Comparison of ENCODE assay signal across 10 cellular contexts in the genomic region with DNA sequence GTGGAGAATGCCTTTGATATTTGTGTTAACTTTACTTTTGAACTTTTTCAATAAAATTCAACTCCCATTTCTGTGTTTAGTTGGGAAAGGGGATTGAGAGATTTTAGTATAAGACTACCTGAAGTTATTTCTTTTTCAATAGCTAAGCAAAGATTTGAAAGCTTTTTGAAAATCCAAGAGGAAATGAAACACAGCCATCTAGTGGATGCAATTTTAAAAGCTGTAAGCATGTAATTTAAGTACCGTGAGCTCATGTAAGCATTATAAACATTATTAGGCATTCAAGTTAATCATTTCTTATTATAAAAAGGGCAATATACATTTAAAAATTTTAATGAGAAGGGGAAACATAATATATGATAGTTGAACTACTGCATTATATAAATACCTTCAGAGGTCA.
DNase-seq lines count a peak whose midpoint lies in the region; ATAC-seq, FAIRE-seq and TF ChIP-seq lines count a peak whose summit lies in the region.
"Had no signal": no experiment of that assay in that cellular context is flagged by ENCODE, and none has a peak within 500 bp of the region (broad histone marks: within the 10 kb centered on the region; RNA-seq: fewer than 3 reads in every experiment).

No MANE protein-coding gene starts in this region.

- no peak overlapping the region for H3K27ac Mint-ChIP-seq in activated naive CD4-positive, alpha-beta T cell treated with anti-CD3 and anti-CD28 coated beads, Interleukin-2, amount 50 U/mL, for 72 hours
- H3K27ac Mint-ChIP-seq in CD8-positive, alpha-beta memory T cell = no peak overlapping the region

- ATAC-seq in HG03159 (IDR thresholded peaks at IDR 0.05; ENCODE audit: unreplicated experiment) = no peak
- no peak for ATAC-seq in activated naive CD4-positive, alpha-beta T cell treated with anti-CD3 and anti-CD28 coated beads, Interleukin-2, amount 50 U/mL, for 72 hours

- H3K27me3 ChIP-seq in bronchial epithelial cell (ENCODE audit: control insufficient read depth, insufficient read depth, low read length) = no peaks in the 10 kb centered on the region
- H3K27me3 ChIP-seq in CD8-positive, alpha-beta memory T cell (ENCODE audit: insufficient read depth, low read length, poor library complexity, severe bottlenecking) = no peaks in the 10 kb centered on the region

- H3K4me3 ChIP-seq in bronchial epithelial cell (ENCODE audit: low read depth, low read length) = no peak overlapping the region
- H3K4me3 ChIP-seq in CD8-positive, alpha-beta memory T cell (ENCODE audit: low read length) = no peak overlapping the region

- H3K36me3 Mint-ChIP-seq in activated naive CD4-positive, alpha-beta T cell treated with anti-CD3 and anti-CD28 coated beads, Interleukin-2, amount 50 U/mL, for 72 hours = peaks cover 0 to 12% of the 10 kb centered on the region in 2 donors
- peaks cover 0 to 18% (median 2%) of the 10 kb centered on the region in 3 donors for H3K36me3 Mint-ChIP-seq in CD8-positive, alpha-beta memory T cell

- DNase-seq in GM10248 (ENCODE audit: extremely low spot score) (no peak), NCI-H128 (lab: John Stamatoyannopoulos, UW; ENCODE audit: unreplicated experiment) (peak; percentile 4), bronchial epithelial cell (ENCODE audit: low read depth) (peak; percentile 33), myocyte (ENCODE audit: low read depth) (peak; percentile 13), AG08395 (ENCODE audit: low spot score) (no peak)
- no peak for DNase-seq in activated naive CD4-positive, alpha-beta T cell treated with anti-CD3 and anti-CD28 coated beads, Interleukin-2, amount 50 U/mL, for 72 hours (ENCODE audit: low spot score in 2 of 2)
- DNase-seq in CD8-positive, alpha-beta memory T cell = no peak
- DNase-seq: activated gamma-delta T cell treated with Interleukin-2 at 50 U/mL for 16 hours, SHP77 treated with DMSO at 0.1 percent for 48 hours had no signal

- no peak overlapping the region for H3K27ac ChIP-seq in CD8-positive, alpha-beta memory T cell (ENCODE audit: low read depth, low read length)

- peaks cover 0 to 6% of the 10 kb centered on the region in 2 donors for H3K27me3 Mint-ChIP-seq in CD8-positive, alpha-beta memory T cell

- H3K4me1 ChIP-seq in CD8-positive, alpha-beta memory T cell (ENCODE audit: insufficient read depth, low read length) = no peaks in the 10 kb centered on the region

- CTCF ChIA-PET in GM10248 (lab: Yijun Ruan, JAX) = interaction anchor here (0.6 to 1.1 kb wide), 5 partner anchors 9 to 412 kb away, joined by 3 to 4 read pairs (median 3); no protein-coding TSS in a partner anchor
- CTCF ChIA-PET in CD8-positive, alpha-beta memory T cell (lab: Charles Lee) = no interaction called here

- no peaks in the 10 kb centered on the region for H3K36me3 ChIP-seq in bronchial epithelial cell (ENCODE audit: control insufficient read depth, insufficient read depth, low read length)
- no peaks in the 10 kb centered on the region for H3K36me3 ChIP-seq in CD8-positive, alpha-beta memory T cell (ENCODE audit: insufficient read depth, low read length)

- POLR2A ChIA-PET in GM10248 (lab: Yijun Ruan, JAX) = no interaction called here
- POLR2A ChIA-PET in CD8-positive, alpha-beta memory T cell (lab: Charles Lee) = no interaction called here

- TF ChIP-seq CTCF in GM10248 (IDR thresholded peaks at IDR 0.05; ENCODE audit: control extremely low read depth, extremely low read depth, low read depth, missing control alignments) (peak; percentile 32), bronchial epithelial cell (IDR thresholded peaks at IDR 0.05; ENCODE audit: insufficient read depth, low read length, severe bottlenecking) (no peak)

- H3K4me1 Mint-ChIP-seq in CD8-positive, alpha-beta memory T cell = no peaks in the 10 kb centered on the region

- H3K9me3 ChIP-seq in CD8-positive, alpha-beta memory T cell (ENCODE audit: low read length) = no peaks in the 10 kb centered on the region

- H3K9me3 Mint-ChIP-seq in activated naive CD4-positive, alpha-beta T cell treated with anti-CD3 and anti-CD28 coated beads, Interleukin-2, amount 50 U/mL, for 72 hours = no peaks in the 10 kb centered on the region
- peaks cover 0 to 4% (median 2%) of the 10 kb centered on the region in 5 donors for H3K9me3 Mint-ChIP-seq in CD8-positive, alpha-beta memory T cell

- no peak for FAIRE-seq in bronchial epithelial cell (lab: Jason Lieb, UNC)

- H3K4me3 Mint-ChIP-seq in CD8-positive, alpha-beta memory T cell = no peak overlapping the region

Comparison
In these comparisons a context has a peak if more than half of its experiments do, and no peak if none do; other contexts are left out.
1. DNase-seq: peak in NCI-H128 (single experiment), bronchial epithelial cell (single experiment) and myocyte (single experiment); none in GM10248 (single experiment), activated naive CD4-positive, alpha-beta T cell treated with anti-CD3 and anti-CD28 coated beads, Interleukin-2, amount 50 U/mL, for 72 hours (0 of 2), CD8-positive, alpha-beta memory T cell (0 of 5) and AG08395 (single experiment).